13 cellular contexts compared by ENCODE assay signal in the genomic region with DNA sequence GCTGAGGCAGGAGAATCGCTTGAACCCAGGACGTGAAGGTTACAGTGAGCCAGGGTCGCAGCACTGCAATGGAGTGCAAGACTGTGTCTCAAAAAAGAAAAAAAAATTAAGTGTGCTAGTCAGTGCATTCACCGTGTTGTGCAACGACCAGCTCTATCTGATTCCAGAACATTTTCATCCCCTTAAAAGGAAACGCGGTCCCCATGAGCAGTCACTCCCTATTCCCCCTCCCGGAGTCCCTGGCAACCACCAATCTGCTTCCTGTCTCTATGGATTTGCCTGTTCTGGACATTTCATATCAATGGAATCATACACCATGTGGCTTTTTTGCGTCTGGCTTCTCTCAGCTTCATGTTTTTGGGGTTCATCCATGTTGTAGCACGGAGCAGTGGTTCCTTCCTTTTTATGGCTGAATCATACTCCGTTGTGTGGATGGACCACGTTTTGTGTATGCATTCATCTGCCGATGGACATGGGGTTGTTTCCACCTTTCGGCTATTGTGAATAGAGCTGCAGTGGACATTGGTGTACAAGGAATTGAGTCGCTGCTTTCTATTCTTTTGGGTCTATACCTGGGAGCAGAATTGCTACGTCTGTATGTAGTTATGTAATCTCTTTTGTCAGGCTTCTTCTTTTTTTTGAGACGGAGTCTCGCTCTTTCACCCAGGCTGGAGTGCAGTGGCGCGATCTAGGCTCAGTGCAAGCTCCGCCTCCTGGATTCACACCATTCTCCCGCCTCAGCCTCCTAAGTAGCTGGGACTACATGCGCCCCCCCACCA. TPM values are rescaled to one million over a fixed set of nuclear protein-coding genes. Genes with fewer than 3 reads are reported as not detected.
DNase-seq lines count a peak whose midpoint lies in the region; ATAC-seq and TF ChIP-seq lines count a peak whose summit lies in the region.
"Had no signal": no experiment of that assay in that cellular context is flagged by ENCODE, and none has a peak within 500 bp of the region (broad histone marks: within the 10 kb centered on the region; RNA-seq: fewer than 3 reads in every experiment).

No MANE protein-coding gene starts in this region.

- H3K9me3 Mint-ChIP-seq in natural killer cell = no peaks in the 10 kb centered on the region
- H3K9me3 Mint-ChIP-seq in natural killer cell treated with Interleukin-12 subunit alpha and Interleukin-12 subunit beta and Interleukin-15 and Interleukin-18, amount 100 ng/mL, for 72 hours = no peaks in the 10 kb centered on the region
- H3K9me3 Mint-ChIP-seq: stimulated activated memory B cell treated with anti-CD40 and anti-IgM and Interleukin-4, amounts not matched to agents 10 μg/mL and 1 μg/mL and 100 μg/mL, for 72 hours had no signal

- TF ChIP-seq POLR2A in heart left ventricle (IDR thresholded peaks at IDR 0.05) = no peak

- intact Hi-C loops in natural killer cell (cut with micrococcal nuclease) = no loop called here
- intact Hi-C loops in heart left ventricle (cut with DNase I) = loop anchor here in 1 of 10 donors (5.0 kb wide), 1 partner anchor 42 kb away; no protein-coding TSS in a partner anchor
- intact Hi-C loops in posterior vena cava (cut with DNase I) = no loop called here

- ATAC-seq in natural killer cell (no peak), heart left ventricle (peak; percentile 58 to 87 (median 80))
- ATAC-seq in natural killer cell treated with Interleukin-12 subunit alpha and Interleukin-12 subunit beta and Interleukin-15 and Interleukin-18, amount 100 ng/mL, for 72 hours = no peak
- ATAC-seq: foreskin keratinocyte; stimulated activated memory B cell treated with anti-CD40 and anti-IgM and Interleukin-4, amounts not matched to agents 10 μg/mL and 1 μg/mL and 100 μg/mL, for 72 hours had no signal

- H3K4me1 ChIP-seq in heart left ventricle = peaks cover 0 to 70% (median 32%) of the 10 kb centered on the region in 12 donors

- peaks cover 41 to 53% of the 10 kb centered on the region in 2 donors for H3K4me1 Mint-ChIP-seq in natural killer cell
- H3K4me1 Mint-ChIP-seq in natural killer cell treated with Interleukin-12 subunit alpha and Interleukin-12 subunit beta and Interleukin-15 and Interleukin-18, amount 100 ng/mL, for 72 hours (ENCODE audit: low read depth in 2 of 2) = peaks cover 33 to 54% of the 10 kb centered on the region in 2 donors

- H3K36me3 ChIP-seq in heart left ventricle = peaks cover 0 to 12% (median 0%) of the 10 kb centered on the region in 9 donors

- no peak overlapping the region for H3K4me3 Mint-ChIP-seq in natural killer cell
- H3K4me3 Mint-ChIP-seq in natural killer cell treated with Interleukin-12 subunit alpha and Interleukin-12 subunit beta and Interleukin-15 and Interleukin-18, amount 100 ng/mL, for 72 hours = no peak overlapping the region
- H3K4me3 Mint-ChIP-seq: stimulated activated memory B cell treated with anti-CD40 and anti-IgM and Interleukin-4, amounts not matched to agents 10 μg/mL and 1 μg/mL and 100 μg/mL, for 72 hours had no signal

- H3K4me3 ChIP-seq in heart left ventricle = no peak overlapping the region

- no peaks in the 10 kb centered on the region for H3K27me3 ChIP-seq in heart left ventricle
- H3K27me3 ChIP-seq: foreskin keratinocyte had no signal

- peak overlapping the region; percentile 1 to 70 for H3K27ac Mint-ChIP-seq in natural killer cell
- H3K27ac Mint-ChIP-seq in natural killer cell treated with Interleukin-12 subunit alpha and Interleukin-12 subunit beta and Interleukin-15 and Interleukin-18, amount 100 ng/mL, for 72 hours = no peak overlapping the region
- H3K27ac Mint-ChIP-seq: stimulated activated memory B cell treated with anti-CD40 and anti-IgM and Interleukin-4, amounts not matched to agents 10 μg/mL and 1 μg/mL and 100 μg/mL, for 72 hours had no signal

- H3K36me3 Mint-ChIP-seq in natural killer cell = no peaks in the 10 kb centered on the region
- no peaks in the 10 kb centered on the region for H3K36me3 Mint-ChIP-seq in natural killer cell treated with Interleukin-12 subunit alpha and Interleukin-12 subunit beta and Interleukin-15 and Interleukin-18, amount 100 ng/mL, for 72 hours

- DNase-seq in natural killer cell (no peak), heart left ventricle (peak in 3 of 5 donors; percentile 55 to 73 (median 73)), posterior vena cava (ENCODE audit: low spot score) (peak; percentile 93), NOMO-1 treated with DMSO at 0.1 percent for 48 hours (lab: John Stamatoyannopoulos, UW; ENCODE audit: unreplicated experiment) (no peak), iPS-NIHi11 (ENCODE audit: low spot score) (no peak), SW 1271 (lab: John Stamatoyannopoulos, UW) (no peak)
- no peak for DNase-seq in natural killer cell treated with Interleukin-12 subunit alpha and Interleukin-12 subunit beta and Interleukin-15 and Interleukin-18, amount 100 ng/mL, for 72 hours (ENCODE audit: low spot score)
- no peak for DNase-seq in activated T-cell treated with anti-CD3 and anti-CD28 coated beads, Interleukin-2, amount 50 U/mL, for 48 hours
- DNase-seq: ACHN, foreskin keratinocyte, NCI-H1048, NCI-H526 treated with DMSO at 0.1 percent for 48 hours had no signal

- peak overlapping the region in 10 of 12 donors; percentile 43 to 82 (median 67) for H3K27ac ChIP-seq in heart left ventricle
- H3K27ac ChIP-seq: foreskin keratinocyte had no signal

- no peaks in the 10 kb centered on the region for H3K9me3 ChIP-seq in heart left ventricle

- H3K27me3 Mint-ChIP-seq in natural killer cell (ENCODE audit: low read depth in 2 of 2) = no peaks in the 10 kb centered on the region
- no peaks in the 10 kb centered on the region for H3K27me3 Mint-ChIP-seq in natural killer cell treated with Interleukin-12 subunit alpha and Interleukin-12 subunit beta and Interleukin-15 and Interleukin-18, amount 100 ng/mL, for 72 hours
- H3K27me3 Mint-ChIP-seq: stimulated activated memory B cell treated with anti-CD40 and anti-IgM and Interleukin-4, amounts not matched to agents 10 μg/mL and 1 μg/mL and 100 μg/mL, for 72 hours had no signal

- TF ChIP-seq CTCF in natural killer cell (IDR thresholded peaks at IDR 0.05) (no peak), heart left ventricle (IDR thresholded peaks at IDR 0.05) (no peak)

- 68 to 76% (median 72%) methylated on average over 23 of the region's 23 CpGs for WGBS in heart left ventricle, 4 donors

RNA-seq across cellular contexts. Expression of gene MYO9B, which starts 19.8 kb away (rescaled TPM):
- total RNA-seq in natural killer cell (100 to 1,000 TPM; 321 to 378 (median 365) TPM), heart left ventricle (10 to 100 TPM; 24.2 to 89.4 (median 31.3) TPM), posterior vena cava (100 to 1,000 TPM; 103 to 106 TPM)
- total RNA-seq in natural killer cell treated with Interleukin-12 subunit alpha and Interleukin-12 subunit beta and Interleukin-15 and Interleukin-18, amount 100 ng/mL, for 72 hours = 100 to 1,000 TPM; 251 to 283 TPM
- 10 to 100 TPM; 26.9 to 39.6 TPM for polyA plus RNA-seq in heart left ventricle

RNA-seq across cellular contexts. Expression of gene HAUS8, which starts 20.1 kb away (rescaled TPM):
- total RNA-seq in natural killer cell (10 to 100 TPM; 10.3 to 13.5 (median 10.4) TPM), heart left ventricle (1 to 10 TPM; 2.1 to 9.2 (median 4.7) TPM), posterior vena cava (1 to 10 TPM; 4.2 to 4.8 TPM)
- total RNA-seq in natural killer cell treated with Interleukin-12 subunit alpha and Interleukin-12 subunit beta and Interleukin-15 and Interleukin-18, amount 100 ng/mL, for 72 hours = 10 to 100 TPM; 25.6 to 46.1 TPM
- polyA plus RNA-seq in heart left ventricle = 1 to 10 TPM; 4.2 to 5.1 TPM

Comparison
In these comparisons a context has a peak if more than half of its experiments do, and no peak if none do; other contexts are left out.
1. H3K27ac Mint-ChIP-seq: peak in natural killer cell (2 of 2); none in natural killer cell treated with Interleukin-12 subunit alpha and Interleukin-12 subunit beta and Interleukin-15 and Interleukin-18, amount 100 ng/mL, for 72 hours (0 of 2).
2. ATAC-seq: peak in heart left ventricle (4 of 4); none in natural killer cell (0 of 3) and natural killer cell treated with Interleukin-12 subunit alpha and Interleukin-12 subunit beta and Interleukin-15 and Interleukin-18, amount 100 ng/mL, for 72 hours (0 of 2).
3. DNase-seq: peak in heart left ventricle (3 of 5) and posterior vena cava (single experiment); none in natural killer cell (single experiment), natural killer cell treated with Interleukin-12 subunit alpha and Interleukin-12 subunit beta and Interleukin-15 and Interleukin-18, amount 100 ng/mL, for 72 hours (single experiment), NOMO-1 treated with DMSO at 0.1 percent for 48 hours (single experiment), activated T-cell treated with anti-CD3 and anti-CD28 coated beads, Interleukin-2, amount 50 U/mL, for 48 hours (0 of 2), iPS-NIHi11 (single experiment) and SW 1271 (0 of 2).